8 cellular contexts compared by ENCODE assay signal in the genomic region with DNA sequence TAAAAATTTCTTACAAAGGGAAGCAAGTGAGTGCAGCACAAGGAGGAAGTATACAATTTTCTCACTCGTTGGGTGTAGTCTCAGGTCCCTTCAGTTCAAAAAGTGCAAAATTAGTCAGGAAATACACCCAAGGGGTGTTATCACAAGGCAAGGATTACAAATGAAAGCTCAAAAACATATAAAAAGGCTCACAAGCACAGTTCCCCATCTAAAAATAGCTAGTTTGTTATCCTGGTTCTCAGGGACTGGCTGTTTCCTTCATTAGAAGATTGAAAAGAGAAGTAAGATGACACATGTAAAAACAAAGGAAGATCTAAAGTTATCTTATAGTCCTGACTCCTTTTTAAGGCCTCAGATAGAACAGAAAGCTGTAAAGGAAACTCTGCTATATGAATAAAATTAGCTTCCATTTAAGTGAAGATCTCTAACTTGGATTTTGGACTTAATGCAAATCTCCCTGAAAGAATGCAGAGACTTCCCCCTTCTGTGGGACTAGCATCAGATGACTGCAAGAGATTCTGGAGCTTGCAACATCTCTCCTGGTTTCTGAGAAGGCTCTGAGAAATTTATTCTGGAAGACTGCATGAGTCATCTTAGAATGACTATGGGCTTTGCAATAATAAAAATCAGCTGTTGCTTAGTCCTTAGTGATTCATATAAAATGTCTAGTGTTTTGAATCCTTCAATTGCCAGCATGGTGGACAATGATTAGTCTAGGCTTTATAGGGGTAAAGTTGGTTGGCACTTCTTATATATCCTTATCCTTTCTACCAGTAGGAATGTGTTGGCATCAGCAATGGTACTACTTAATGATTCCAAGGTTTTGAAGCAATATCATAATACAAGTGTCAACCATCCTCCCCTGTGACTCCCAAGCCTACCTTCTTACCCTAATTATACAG. TPM values are rescaled to one million over a fixed set of nuclear protein-coding genes. Genes with fewer than 3 reads are reported as not detected.
DNase-seq lines count a peak whose midpoint lies in the region; TF ChIP-seq lines count a peak whose summit lies in the region.

No MANE protein-coding gene starts in this region.

- no peaks in the 10 kb centered on the region for H3K9me3 Mint-ChIP-seq in nephron progenitor cell

- 29 to 59% methylated on average over 1 of the region's 1 CpG for WGBS in sigmoid colon, 2 donors

- H3K4me3 Mint-ChIP-seq in nephron progenitor cell, result no peak overlapping the region

- TF ChIP-seq CTCF in sigmoid colon (IDR thresholded peaks at IDR 0.05) (no peak), nephron progenitor cell (IDR thresholded peaks at IDR 0.05) (no peak)

- peak in 2 of 4 donors; percentile 53 to 77 for TF ChIP-seq EP300 in sigmoid colon (IDR thresholded peaks at IDR 0.05)

- peaks cover 12% of the 10 kb centered on the region for H3K36me3 Mint-ChIP-seq in nephron progenitor cell (ENCODE audit: low read depth)

- H3K4me1 Mint-ChIP-seq in nephron progenitor cell, result peaks cover 10% of the 10 kb centered on the region

- no peak overlapping the region for H3K27ac Mint-ChIP-seq in nephron progenitor cell

- H3K27me3 ChIP-seq in sigmoid colon, result no peaks in the 10 kb centered on the region

- peak overlapping the region; percentile 55 to 87 (median 80) for H3K27ac ChIP-seq in sigmoid colon

- no peak for TF ChIP-seq POLR2A in sigmoid colon (IDR thresholded peaks at IDR 0.05)

- intact Hi-C loops in sigmoid colon (cut with DNase I), result no loop called here

- no peaks in the 10 kb centered on the region for H3K27me3 Mint-ChIP-seq in nephron progenitor cell (ENCODE audit: low read depth, poor library complexity)

- no peaks in the 10 kb centered on the region for H3K36me3 ChIP-seq in sigmoid colon

- H3K9me3 ChIP-seq in sigmoid colon, result no peaks in the 10 kb centered on the region

- H3K4me1 ChIP-seq in sigmoid colon, result peaks cover 0 to 64% (median 38%) of the 10 kb centered on the region in 4 donors

- DNase-seq in GM04504 (ENCODE audit: low read depth) (peak; percentile 93), SW480 (ENCODE audit: low spot score) (peak; percentile 30), glomerular visceral epithelial cell (ENCODE audit: extremely low spot score) (peak; percentile 87), sigmoid colon (peak; percentile 73), NCI-H2196 treated with DMSO at 0.1 percent for 48 hours (lab: John Stamatoyannopoulos, UW; ENCODE audit: unreplicated experiment) (no peak), nephron progenitor cell (no peak)
- DNase-seq in activated CD8-positive, alpha-beta memory T cell treated with anti-CD3 and anti-CD28 coated beads for 24 hours, result no peak
- no peak for DNase-seq in activated CD8-positive, alpha-beta memory T cell treated with anti-CD3 and anti-CD28 coated beads, Interleukin-2, amount 50 U/mL, for 4 hours

- no peak overlapping the region for H3K4me3 ChIP-seq in sigmoid colon

RNA-seq across cellular contexts. Expression of a gene that starts 25.4 kb away (rescaled TPM):
- total RNA-seq in sigmoid colon, result 10 to 100 TPM; 55.0 to 74.1 (median 59.9) TPM
- polyA plus RNA-seq in sigmoid colon, result 10 to 100 TPM; 17.9 to 30.6 (median 20.8) TPM

RNA-seq across cellular contexts. Expression of a gene that starts 35.1 kb away (rescaled TPM):
- total RNA-seq in sigmoid colon, result not detected
- under 1 TPM in 1 of 3 donors, not detected in 2; 0.06 TPM for polyA plus RNA-seq in sigmoid colon

Comparison
In these comparisons a context has a peak if more than half of its experiments do, and no peak if none do; other contexts are left out.
1. DNase-seq: peak in GM04504 (single experiment), SW480 (single experiment), glomerular visceral epithelial cell (single experiment) and sigmoid colon (single experiment); none in NCI-H2196 treated with DMSO at 0.1 percent for 48 hours (single experiment), activated CD8-positive, alpha-beta memory T cell treated with anti-CD3 and anti-CD28 coated beads for 24 hours (single experiment), activated CD8-positive, alpha-beta memory T cell treated with anti-CD3 and anti-CD28 coated beads, Interleukin-2, amount 50 U/mL, for 4 hours (single experiment) and nephron progenitor cell (single experiment).